Comparison of ENCODE assay signal across 15 cellular contexts in genomic region chr4:128371004-128371777, GRCh38.
DNase-seq lines count a peak whose midpoint lies in the region; TF ChIP-seq lines count a peak whose summit lies in the region.
"Had no signal": no experiment of that assay in that cellular context is flagged by ENCODE, and none has a peak within 500 bp of the region (broad histone marks: within the 10 kb centered on the region; RNA-seq: fewer than 3 reads in every experiment).

No MANE protein-coding gene starts in this region.

- CTCF ChIA-PET in AG04449 (lab: Yijun Ruan, JAX): interaction anchor here (0.7 to 1.1 kb wide), 2 partner anchors 8 to 180 kb away, joined by 3 to 4 read pairs; no protein-coding TSS in a partner anchor

- TF ChIP-seq CTCF in AG04449 (IDR thresholded peaks at IDR 0.05; ENCODE audit: insufficient read depth, low read length, missing control alignments) (no peak), fibroblast of the aortic adventitia (IDR thresholded peaks at IDR 0.05; ENCODE audit: insufficient read depth, low read length) (no peak), osteocyte (IDR thresholded peaks at IDR 0.05) (no peak), dorsolateral prefrontal cortex (IDR thresholded peaks at IDR 0.05 in 54 of 56, conservative IDR thresholded peaks at IDR 0.05 in 2 of 56; ENCODE audit: low read depth in 1 of 56, partially characterized antibody in 56 of 56) (no peak)

- no peaks in the 10 kb centered on the region for H3K27me3 Mint-ChIP-seq in osteocyte (ENCODE audit: unreplicated experiment)

- H3K4me1 Mint-ChIP-seq in osteocyte (ENCODE audit: unreplicated experiment): peaks cover 9% of the 10 kb centered on the region
- H3K4me1 Mint-ChIP-seq: stimulated activated effector memory CD8-positive, alpha-beta T cell treated with anti-CD3 and anti-CD28 coated beads, Interleukin-12 subunit alpha, Interleukin-12 subunit beta, amount 100 ng/mL, for 72 hours had no signal

- H3K36me3 Mint-ChIP-seq in osteocyte (ENCODE audit: unreplicated experiment): peaks cover 2% of the 10 kb centered on the region
- H3K36me3 Mint-ChIP-seq: stimulated activated effector memory CD8-positive, alpha-beta T cell treated with anti-CD3 and anti-CD28 coated beads, Interleukin-12 subunit alpha, Interleukin-12 subunit beta, amount 100 ng/mL, for 72 hours had no signal

- H3K9me3 ChIP-seq in SJCRH30 (replicated peaks): 0 out of 2 replicates have a peak, but pooled peaks cover 3% of the 10 kb centered on the region
- H3K9me3 ChIP-seq: adrenal gland had no signal

- H3K36me3 ChIP-seq in SJCRH30: no peaks in the 10 kb centered on the region
- H3K36me3 ChIP-seq: adrenal gland had no signal

- POLR2A ChIA-PET in AG04449 (lab: Yijun Ruan, JAX): interaction anchor here (0.6 to 1.5 kb wide), 4 partner anchors 13 to 143 kb away, joined by 3 to 4 read pairs (median 3); no protein-coding TSS in a partner anchor

- DNase-seq in AG04449 (ENCODE audit: low read depth, low spot score): peak; percentile 86
- peak in 1 of 2 experiments; percentile 42 for DNase-seq in SJCRH30
- peak; percentile 68 for DNase-seq in fibroblast of the aortic adventitia (ENCODE audit: low read depth)
- DNase-seq in osteocyte (ENCODE audit: extremely low spot score, unreplicated experiment): no peak
- no peak for DNase-seq in NCI-H187 (lab: John Stamatoyannopoulos, UW)
- DNase-seq in GOT3 (lab: John Stamatoyannopoulos, UW): no peak
- DNase-seq in NCI-H748 (lab: John Stamatoyannopoulos, UW; ENCODE audit: unreplicated experiment): no peak
- no peak for DNase-seq in dorsolateral prefrontal cortex
- DNase-seq: activated T-cell treated with anti-CD3 and anti-CD28 coated beads, Interleukin-2, amount 50 U/mL, for 72 hours; NCI-H2029; NCI-H82; SHP77 treated with DMSO at 0.1 percent for 48 hours had no signal

- H3K27ac ChIP-seq in SJCRH30 (peak overlapping the region; percentile 65), dorsolateral prefrontal cortex (no peak overlapping the region)

- no peak overlapping the region for H3K4me3 ChIP-seq in AG04449 (ENCODE audit: low read depth, low read length)
- no peak overlapping the region for H3K4me3 ChIP-seq in SJCRH30
- H3K4me3 ChIP-seq in fibroblast of the aortic adventitia (ENCODE audit: low read depth, low read length): no peak overlapping the region
- H3K4me3 ChIP-seq in dorsolateral prefrontal cortex: no peak overlapping the region
- H3K4me3 ChIP-seq: A549, adrenal gland had no signal

- peaks cover 15% of the 10 kb centered on the region for H3K4me1 ChIP-seq in SJCRH30
- H3K4me1 ChIP-seq: A549 had no signal

- peak overlapping the region; percentile 29 for H3K27ac Mint-ChIP-seq in osteocyte (ENCODE audit: unreplicated experiment)
- H3K27ac Mint-ChIP-seq: activated T-cell treated with anti-CD3 and anti-CD28 coated beads, Interleukin-2, amount 50 U/mL, for 72 hours; stimulated activated effector memory CD8-positive, alpha-beta T cell treated with anti-CD3 and anti-CD28 coated beads, Interleukin-12 subunit alpha, Interleukin-12 subunit beta, amount 100 ng/mL, for 72 hours had no signal

- intact Hi-C loops in dorsolateral prefrontal cortex (cut with DNase I): no loop called here

- H3K9me3 Mint-ChIP-seq in osteocyte (ENCODE audit: unreplicated experiment): peaks cover 6% of the 10 kb centered on the region

- H3K27me3 ChIP-seq in SJCRH30 (no peaks in the 10 kb centered on the region), dorsolateral prefrontal cortex (no peaks in the 10 kb centered on the region)
- H3K27me3 ChIP-seq: adrenal gland had no signal

- H3K4me3 Mint-ChIP-seq in osteocyte (ENCODE audit: unreplicated experiment): no peak overlapping the region
- H3K4me3 Mint-ChIP-seq: activated T-cell treated with anti-CD3 and anti-CD28 coated beads, Interleukin-2, amount 50 U/mL, for 72 hours; stimulated activated effector memory CD8-positive, alpha-beta T cell treated with anti-CD3 and anti-CD28 coated beads, Interleukin-12 subunit alpha, Interleukin-12 subunit beta, amount 100 ng/mL, for 72 hours had no signal

Comparison
In these comparisons a context has a peak if more than half of its experiments do, and no peak if none do; other contexts are left out.
1. DNase-seq: peak in AG04449 (single experiment) and fibroblast of the aortic adventitia (single experiment); none in osteocyte (single experiment), NCI-H187 (0 of 2), GOT3 (single experiment), NCI-H748 (single experiment) and dorsolateral prefrontal cortex (0 of 10).